13 cellular contexts compared by ENCODE assay signal in genomic region chr12:52149651-52150241, GRCh38. TPM values are rescaled to one million over a fixed set of nuclear protein-coding genes. Genes with fewer than 3 reads are reported as not detected.
DNase-seq lines count a peak whose midpoint lies in the region; ATAC-seq, FAIRE-seq and TF ChIP-seq lines count a peak whose summit lies in the region.
"Had no signal": no experiment of that assay in that cellular context is flagged by ENCODE, and none has a peak within 500 bp of the region (broad histone marks: within the 10 kb centered on the region; RNA-seq: fewer than 3 reads in every experiment).

No MANE protein-coding gene starts in this region.

- intact Hi-C loops in kidney (cut with DNase I) = loop anchor here (10.0 kb wide), 1 partner anchor 725 kb away; no protein-coding TSS in a partner anchor

- H3K9ac ChIP-seq in kidney (ENCODE audit: low read length in 2 of 2) = no peak overlapping the region

- CTCF ChIA-PET in HEK293 (lab: Yijun Ruan, JAX) = interaction anchor here (0.5 to 6.4 kb wide), 7 partner anchors 17 to 735 kb away, joined by 3 to 47 read pairs (median 5); no protein-coding TSS in a partner anchor

- H3K4me3 ChIP-seq in HEK293 (ENCODE audit: low read depth, low read length) (no peak overlapping the region), astrocyte of the cerebellum (ENCODE audit: low read depth, low read length) (no peak overlapping the region), kidney (ENCODE audit: low read length in 2 of 2) (no peak overlapping the region), suprapubic skin (no peak overlapping the region)

- H3K9me3 ChIP-seq in HEK293 (ENCODE audit: control insufficient read depth, insufficient read depth, low read depth, low read length) (no peaks in the 10 kb centered on the region), kidney (ENCODE audit: control insufficient read depth in 1 of 2, low read length in 2 of 2) (no peaks in the 10 kb centered on the region), suprapubic skin (no peaks in the 10 kb centered on the region)

- no peaks in the 10 kb centered on the region; the same call in 1 of the 2 replicates for H3K4me1 ChIP-seq in HEK293 (ENCODE audit: control insufficient read depth, insufficient read depth, low read length)
- H3K4me1 ChIP-seq in kidney (ENCODE audit: control insufficient read depth in 1 of 2, insufficient read depth in 1 of 2, low read depth in 1 of 2, low read length in 2 of 2) = peaks cover 14 to 24% of the 10 kb centered on the region in 2 donors
- peaks cover 89% of the 10 kb centered on the region for H3K4me1 ChIP-seq in suprapubic skin

- POLR2A ChIA-PET in HEK293 (lab: Yijun Ruan, JAX) = no interaction called here

- FAIRE-seq in kidney (lab: Jason Lieb, UNC) (no peak), D721Med (lab: Jason Lieb, UNC) (no peak)

- TF ChIP-seq CTCF in HEK293 (tag by site-specific recombination; IDR thresholded peaks at IDR 0.05) = no peak
- no peak for TF ChIP-seq CTCF in astrocyte of the cerebellum (IDR thresholded peaks at IDR 0.05; ENCODE audit: low read depth, low read length, missing control alignments)
- TF ChIP-seq CTCF in kidney (IDR thresholded peaks at IDR 0.05; ENCODE audit: borderline replicate concordance, extremely low read depth, insufficient read depth) = no peak
- no peak for TF ChIP-seq CTCF in suprapubic skin (IDR thresholded peaks at IDR 0.05)
- no peak for TF ChIP-seq CTCF in D721Med (IDR thresholded peaks at IDR 0.05; ENCODE audit: insufficient read depth, missing control alignments)

- H3K27ac ChIP-seq in HEK293 (ENCODE audit: extremely low read depth, low read depth, low read length) = no peak overlapping the region
- H3K27ac ChIP-seq in kidney (ENCODE audit: low read depth in 2 of 2, low read length in 2 of 2) = peak overlapping the region; percentile 48 to 86
- H3K27ac ChIP-seq in suprapubic skin = peak overlapping the region; percentile 99
- H3K27ac ChIP-seq: HL-60 had no signal

- in situ Hi-C loops in astrocyte of the cerebellum (cut with HindIII; ENCODE audit: low sequenced_read_pairs) = no loop called here

- DNase-seq in astrocyte of the cerebellum (ENCODE audit: low read depth) (peak; percentile 22), kidney (no peak), suprapubic skin (ENCODE audit: low spot score in 2 of 2) (no peak), SKM-1 (lab: John Stamatoyannopoulos, UW; ENCODE audit: unreplicated experiment) (no peak), D721Med (ENCODE audit: insufficient read length, low spot score) (no peak)
- DNase-seq: activated T-cell treated with anti-CD3 and anti-CD28 coated beads, Interleukin-2, amount 50 U/mL, for 1 hour; NCI-H446 treated with DMSO at 0.1 percent for 48 hours; stimulated activated naive B cell treated with anti-CD40 and anti-IgM and Interleukin-4, amounts not matched to agents 10 μg/mL and 1 μg/mL and 100 μg/mL, for 72 hours had no signal

- H3K27me3 ChIP-seq in suprapubic skin = no peaks in the 10 kb centered on the region

- WGBS in suprapubic skin = 58% methylated on average over 2 of the region's 5 CpGs

- TF ChIP-seq EP300 in suprapubic skin (IDR thresholded peaks at IDR 0.05) = no peak

- no peak for ATAC-seq in GM18519 (IDR thresholded peaks at IDR 0.05; ENCODE audit: low FRiP score, unreplicated experiment)
- no peak for ATAC-seq in HG02840 (IDR thresholded peaks at IDR 0.05; ENCODE audit: low FRiP score, unreplicated experiment)
- ATAC-seq: Right ventricle myocardium inferior; stimulated activated naive B cell treated with anti-CD40 and anti-IgM and Interleukin-4, amounts not matched to agents 10 μg/mL and 1 μg/mL and 100 μg/mL, for 72 hours had no signal

- no peaks in the 10 kb centered on the region for H3K36me3 ChIP-seq in HEK293 (ENCODE audit: control insufficient read depth in 2 of 2, insufficient read depth in 1 of 2, low read length in 2 of 2)
- H3K36me3 ChIP-seq in kidney (ENCODE audit: control insufficient read depth in 1 of 2, insufficient read depth in 2 of 2, low read length in 2 of 2) = no peaks in the 10 kb centered on the region
- H3K36me3 ChIP-seq in suprapubic skin = no peaks in the 10 kb centered on the region

- TF ChIP-seq POLR2A in suprapubic skin (IDR thresholded peaks at IDR 0.05) = no peak

TF ChIP-seq in HEK293, 187 proteins besides CTCF, POLR2A, EP300 and RAD21:
- TF ChIP-seq ATF2 (tag by site-specific recombination; IDR thresholded peaks at IDR 0.05; ENCODE audit: low read depth) (no peak), ZIC2 (tag by site-specific recombination; IDR thresholded peaks at IDR 0.05) (peak; percentile 5; the same call in 1 of the 2 replicates), ZBTB21 (tag by site-specific recombination; IDR thresholded peaks at IDR 0.05) (no peak)

RNA-seq across cellular contexts. Expression of gene KRT80, which starts 42.1 kb away (rescaled TPM):
- total RNA-seq in kidney (12.3 TPM), suprapubic skin (100 to 1,000 TPM in 3 of 4 donors, 10 to 100 TPM in 1; 78.6 to 293 (median 185) TPM)
- 1.0 TPM for polyA plus RNA-seq in kidney (ENCODE audit: insufficient read depth, low read depth, low replicate concordance)
- total RNA-seq: Right ventricle myocardium inferior had no signal
